ENCODE assay signal across 33 cellular contexts in the genomic region with DNA sequence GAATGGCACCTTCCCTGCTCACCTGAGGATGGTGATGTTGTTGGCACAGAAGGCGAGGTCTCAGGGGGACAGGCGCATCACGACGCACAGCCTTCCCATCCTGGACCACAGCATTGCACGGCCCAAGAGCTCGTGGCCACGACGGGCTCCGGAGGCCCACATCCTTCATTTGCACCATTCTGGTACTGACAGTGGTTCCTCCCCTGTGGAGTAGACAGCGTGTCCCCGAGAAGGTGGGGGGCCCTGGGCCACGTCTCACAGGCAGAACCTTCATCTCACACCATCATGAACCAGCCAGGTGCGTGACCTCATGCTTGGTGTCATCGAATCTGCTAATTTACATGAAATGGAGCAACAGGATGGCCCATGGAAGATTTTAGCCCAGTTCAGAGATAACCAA.
"Had no signal": no experiment of that assay in that cellular context is flagged by ENCODE, and none has a peak within 500 bp of the region (broad histone marks: within the 10 kb centered on the region; RNA-seq: fewer than 3 reads in every experiment).

No MANE protein-coding gene starts in this region.

- H3K27me3 Mint-ChIP-seq: activated CD8-positive, alpha-beta T cell treated with anti-CD3 and anti-CD28 coated beads for 36 hours; activated naive CD8-positive, alpha-beta T cell treated with anti-CD3 and anti-CD28 coated beads for 36 hours had no signal

- DNase-seq: activated B cell treated with CpG ODN at 0.5 μM for 24 hours; activated CD4-positive, alpha-beta T cell treated with anti-CD3 and anti-CD28 coated beads for 4 hours; activated CD4-positive, CD25-positive, alpha-beta regulatory T cell treated with anti-CD3 and anti-CD28 coated beads, Interleukin-2, amount 50 U/mL, for 72 hours; activated CD8-positive, alpha-beta T cell treated with anti-CD3 and anti-CD28 coated beads for 36 hours; activated naive CD4-positive, alpha-beta T cell; activated naive CD4-positive, alpha-beta T cell treated with anti-CD3 and anti-CD28 coated beads, Interleukin-2, amount 50 U/mL, for 16 hours; activated naive CD8-positive, alpha-beta T cell treated with anti-CD3 and anti-CD28 coated beads for 36 hours; activated T-cell treated with anti-CD3 and anti-CD28 coated beads, Interleukin-2, amount 50 U/mL, for 1 hour; activated T-cell treated with anti-CD3 and anti-CD28 coated beads, Interleukin-2, amount 50 U/mL, for 72 hours; amniotic stem cell; aorta; brain microvascular endothelial cell; KG1; MM.1S; MV-4-11; NCI-H1092; NCI-H1436 treated with DMSO at 0.1 percent for 48 hours; NCI-H1694 treated with DMSO at 0.1 percent for 48 hours; NCI-H2029; NCI-H510A; NCI-H526; NCI-H748 treated with DMSO at 0.1 percent for 48 hours; NK-92 treated with Interleukin-12 subunit alpha and Interleukin-12 subunit beta, amount 100 ng/mL, for 24 hours; PC-3; Peyer's patch; Right ventricle myocardium superior; SW 1271; T-helper 1 cell; T-helper 2 cell; T-helper 9 cell had no signal

- H3K36me3 ChIP-seq: brain microvascular endothelial cell, Peyer's patch had no signal

- H3K9me3 ChIP-seq: Peyer's patch had no signal

- ATAC-seq: activated CD8-positive, alpha-beta T cell treated with anti-CD3 and anti-CD28 coated beads for 36 hours; activated T-cell treated with anti-CD3 and anti-CD28 coated beads, Interleukin-2, amount 50 U/mL, for 72 hours; activated T-helper 17 cell treated with anti-CD3 and anti-CD28 coated beads, Interleukin-2, amount 50 U/mL, for 72 hours; PC-3 had no signal

- H3K27ac Mint-ChIP-seq: activated B cell treated with CpG ODN at 0.5 μM for 24 hours; activated CD8-positive, alpha-beta T cell treated with anti-CD3 and anti-CD28 coated beads for 36 hours; activated naive CD8-positive, alpha-beta T cell treated with anti-CD3 and anti-CD28 coated beads for 36 hours; activated T-cell treated with anti-CD3 and anti-CD28 coated beads, Interleukin-2, amount 50 U/mL, for 72 hours; activated T-helper 17 cell treated with anti-CD3 and anti-CD28 coated beads, Interleukin-2, amount 50 U/mL, for 72 hours had no signal

- H3K4me3 Mint-ChIP-seq: activated B cell treated with CpG ODN at 0.5 μM for 24 hours; activated CD8-positive, alpha-beta T cell treated with anti-CD3 and anti-CD28 coated beads for 36 hours; activated naive CD8-positive, alpha-beta T cell treated with anti-CD3 and anti-CD28 coated beads for 36 hours; activated T-cell treated with anti-CD3 and anti-CD28 coated beads, Interleukin-2, amount 50 U/mL, for 72 hours; activated T-helper 17 cell treated with anti-CD3 and anti-CD28 coated beads, Interleukin-2, amount 50 U/mL, for 72 hours had no signal

- H3K9me3 Mint-ChIP-seq: activated B cell treated with CpG ODN at 0.5 μM for 24 hours; activated CD8-positive, alpha-beta T cell treated with anti-CD3 and anti-CD28 coated beads for 36 hours; activated naive CD8-positive, alpha-beta T cell treated with anti-CD3 and anti-CD28 coated beads for 36 hours; activated T-cell treated with anti-CD3 and anti-CD28 coated beads, Interleukin-2, amount 50 U/mL, for 72 hours; activated T-helper 17 cell treated with anti-CD3 and anti-CD28 coated beads, Interleukin-2, amount 50 U/mL, for 72 hours had no signal

- H3K4me3 ChIP-seq: Peyer's patch had no signal

- H3K4me1 ChIP-seq: Peyer's patch had no signal

- H3K27ac ChIP-seq: brain microvascular endothelial cell, Peyer's patch, RWPE1, VCaP had no signal

- H3K27me3 ChIP-seq: brain microvascular endothelial cell, Peyer's patch had no signal

- H3K36me3 Mint-ChIP-seq: activated naive CD8-positive, alpha-beta T cell treated with anti-CD3 and anti-CD28 coated beads for 36 hours had no signal

- H3K4me1 Mint-ChIP-seq: activated B cell treated with CpG ODN at 0.5 μM for 24 hours; activated naive CD8-positive, alpha-beta T cell treated with anti-CD3 and anti-CD28 coated beads for 36 hours; activated T-helper 17 cell treated with anti-CD3 and anti-CD28 coated beads, Interleukin-2, amount 50 U/mL, for 72 hours had no signal
